16 cellular contexts compared by ENCODE assay signal in genomic region chr5:74624501-74624900, GRCh38. TPM values are rescaled to one million over a fixed set of nuclear protein-coding genes. Genes with fewer than 3 reads are reported as not detected.
DNase-seq lines count a peak whose midpoint lies in the region; TF ChIP-seq lines count a peak whose summit lies in the region.
"Had no signal": no experiment of that assay in that cellular context is flagged by ENCODE, and none has a peak within 500 bp of the region (broad histone marks: within the 10 kb centered on the region; RNA-seq: fewer than 3 reads in every experiment).

No MANE protein-coding gene starts in this region.

- TF ChIP-seq CTCF in WERI-Rb-1 (IDR thresholded peaks at IDR 0.05; ENCODE audit: low read depth, low read length) (no peak), hepatocyte (IDR thresholded peaks at IDR 0.05; ENCODE audit: poor library complexity) (no peak), coronary artery (IDR thresholded peaks at IDR 0.05) (no peak)

- peaks cover 24% of the 10 kb centered on the region for H3K36me3 ChIP-seq in WERI-Rb-1
- no peaks in the 10 kb centered on the region for H3K36me3 ChIP-seq in hepatocyte (replicated peaks; ENCODE audit: insufficient read depth, low read depth)

- no peaks in the 10 kb centered on the region for H4K20me1 ChIP-seq in hepatocyte (ENCODE audit: insufficient read depth, poor library complexity, severe bottlenecking)

- WGBS in hepatocyte (ENCODE audit: low lambda C conversion rate, missing lambda C conversion rate): 75% methylated on average over 4 of the region's 4 CpGs

- H3K4me3 ChIP-seq in WERI-Rb-1 (ENCODE audit: low read depth, low read length) (no peak overlapping the region), hepatocyte (no peak overlapping the region), coronary artery (no peak overlapping the region)

- H2AFZ ChIP-seq in hepatocyte: no peak overlapping the region

- peaks cover 15% of the 10 kb centered on the region for H3K79me2 ChIP-seq in hepatocyte

- H3K27me3 ChIP-seq in WERI-Rb-1 (ENCODE audit: insufficient read depth, low read depth, severe bottlenecking): no peaks in the 10 kb centered on the region
- no peaks in the 10 kb centered on the region for H3K27me3 ChIP-seq in hepatocyte

- H3K4me1 ChIP-seq in hepatocyte (ENCODE audit: insufficient read depth): peaks cover 19% of the 10 kb centered on the region

- no peaks in the 10 kb centered on the region for H3K9me2 ChIP-seq in hepatocyte (replicated peaks; ENCODE audit: insufficient read depth)

- in situ Hi-C loops in G401 (cut with HindIII; ENCODE audit: low sequenced_read_pairs): no loop called here

- peaks cover 10% of the 10 kb centered on the region for H3K9me3 ChIP-seq in WERI-Rb-1 (ENCODE audit: severe bottlenecking)
- H3K9me3 ChIP-seq in hepatocyte (ENCODE audit: low read depth): no peaks in the 10 kb centered on the region

- DNase-seq in HT-29 (ENCODE audit: low spot score) (peak; percentile 54), WERI-Rb-1 (no peak), hepatocyte (ENCODE audit: low spot score) (no peak), renal cortical epithelial cell (ENCODE audit: low read depth) (peak; percentile 89), UCSD-AML1 (lab: John Stamatoyannopoulos, UW; ENCODE audit: unreplicated experiment) (no peak), coronary artery (ENCODE audit: low spot score) (no peak), G401 (ENCODE audit: low spot score) (no peak)
- DNase-seq: activated CD4-positive, alpha-beta T cell treated with anti-CD3 and anti-CD28 coated beads, Interleukin-2, amount 10 ng/mL, durations not matched to agents 7 days and 5 days; activated CD8-positive, alpha-beta memory T cell treated with anti-CD3 and anti-CD28 coated beads, Interleukin-2, amount 50 U/mL, for 4 hours; amniotic stem cell; hippocampal formation; IMR-90; NCI-H2081 treated with DMSO at 0.1 percent for 48 hours; NCI-H524; SHP77; stimulated activated CD8-positive, alpha-beta memory T cell treated with anti-CD3 and anti-CD28 coated beads, Interleukin-4, amount 100 ng/mL, for 48 hours had no signal

- H3K27ac ChIP-seq in WERI-Rb-1 (peak overlapping the region; percentile 79), hepatocyte (peak overlapping the region; percentile 35), coronary artery (no peak overlapping the region)

- no peak overlapping the region for H3K4me2 ChIP-seq in hepatocyte

RNA-seq across cellular contexts. Expression of gene ENC1, which starts 16.0 kb away (rescaled TPM):
- 397 and 427 TPM in 2 replicates for total RNA-seq in HT-29 (2014; rRNA removed; shearing (Covaris generic))
- total RNA-seq in hepatocyte: 150 and 151 TPM in 2 replicates
- polyA plus RNA-seq in hepatocyte: 35.9 and 58.8 TPM in 2 replicates
- 44.5 and 219 TPM in 2 replicates for total RNA-seq in renal cortical epithelial cell
- 36.4 and 59.3 TPM in 2 replicates for total RNA-seq in G401 (2014; rRNA removed; shearing (Covaris generic))

Comparison
In these comparisons a context has a peak if more than half of its experiments do, and no peak if none do; other contexts are left out.
1. DNase-seq: peak in HT-29 (single experiment) and renal cortical epithelial cell (single experiment); none in WERI-Rb-1 (single experiment), hepatocyte (single experiment), UCSD-AML1 (single experiment), coronary artery (single experiment) and G401 (single experiment).
2. H3K27ac ChIP-seq: peak in WERI-Rb-1 (single experiment) and hepatocyte (single experiment); none in coronary artery (0 of 2).